ENCODE assay signal across 27 cellular contexts in the genomic region with DNA sequence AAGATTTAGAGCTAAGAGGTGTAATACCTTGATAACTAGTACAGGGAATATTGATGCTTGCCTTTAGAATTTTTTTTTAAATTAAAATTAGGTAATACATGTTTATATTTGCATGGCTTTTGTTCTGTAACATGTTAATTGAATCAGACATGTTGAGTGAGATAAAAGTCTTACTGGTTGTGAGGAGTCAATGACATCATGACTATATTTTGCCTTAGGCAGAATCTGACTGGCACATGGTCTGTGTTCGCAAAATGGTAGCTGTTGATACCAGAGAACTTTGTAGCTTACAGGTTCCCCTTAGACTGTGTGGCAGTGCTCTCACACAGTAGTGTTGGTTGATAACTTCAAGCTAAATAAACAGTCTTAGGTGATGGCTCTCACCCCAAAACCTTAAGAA.
A peak's percentile ranks its signal among the peaks of the same experiment; 100 is the strongest.
DNase-seq lines count a peak whose midpoint lies in the region; ATAC-seq and TF ChIP-seq lines count a peak whose summit lies in the region.
"Had no signal": no experiment of that assay in that cellular context is flagged by ENCODE, and none has a peak within 500 bp of the region (broad histone marks: within the 10 kb centered on the region; RNA-seq: fewer than 3 reads in every experiment).

No MANE protein-coding gene starts in this region.

- TF ChIP-seq CTCF in left ventricle myocardium inferior (IDR thresholded peaks at IDR 0.05; ENCODE audit: borderline replicate concordance) (no peak), epithelial cell of esophagus (IDR thresholded peaks at IDR 0.05; ENCODE audit: insufficient read depth, low read depth, low read length, missing control alignments) (no peak), GM13976 (IDR thresholded peaks at IDR 0.05; ENCODE audit: borderline replicate concordance, control extremely low read depth, extremely low read depth, insufficient read depth, missing control alignments) (no peak)

- no peak for ATAC-seq in right cardiac atrium
- ATAC-seq: CD8-positive, alpha-beta T cell; GM12878 had no signal

- H3K36me3 ChIP-seq in left ventricle myocardium inferior = no peaks in the 10 kb centered on the region
- H3K36me3 ChIP-seq: MG63 had no signal

- intact Hi-C loops in left ventricle myocardium inferior (cut with micrococcal nuclease) = no loop called here
- intact Hi-C loops in right cardiac atrium (cut with DNase I) = no loop called here

- in situ Hi-C loops in GM13976 (cut with MboI; ENCODE audit: low sequenced_read_pairs, unreplicated experiment) = no loop called here

- H3K4me3 ChIP-seq in left ventricle myocardium inferior (no peak overlapping the region), right cardiac atrium (ENCODE audit: low read length) (no peak overlapping the region), epithelial cell of esophagus (ENCODE audit: low read length) (no peak overlapping the region)
- H3K4me3 ChIP-seq: GM12878, GM23338, MG63, PC-9 had no signal

- H3K27me3 ChIP-seq in left ventricle myocardium inferior (ENCODE audit: low read depth) (no peaks in the 10 kb centered on the region), right cardiac atrium (ENCODE audit: control insufficient read depth, insufficient read depth) (no peaks in the 10 kb centered on the region)
- H3K27me3 ChIP-seq: MG63 had no signal

- H3K9me3 ChIP-seq in left ventricle myocardium inferior (replicated peaks) (no peaks in the 10 kb centered on the region), right cardiac atrium (ENCODE audit: control insufficient read depth, low read length) (no peaks in the 10 kb centered on the region)
- H3K9me3 ChIP-seq: Caco-2, MG63 had no signal

- H3K4me1 ChIP-seq in left ventricle myocardium inferior (peaks cover 74% of the 10 kb centered on the region), right cardiac atrium (ENCODE audit: control insufficient read depth, insufficient read depth, low read length) (peaks cover 4% of the 10 kb centered on the region)

- WGBS in right cardiac atrium = 97% methylated on average over 1 of the region's 1 CpG

- H3K27ac ChIP-seq in left ventricle myocardium inferior (replicated peaks) (peak overlapping the region; percentile 33), right cardiac atrium (ENCODE audit: low read length) (no peak overlapping the region)
- H3K27ac ChIP-seq: PC-9 had no signal

- DNase-seq in left ventricle myocardium inferior (no peak), right cardiac atrium (no peak), NCI-H69 (lab: John Stamatoyannopoulos, UW) (peak; percentile 34), epithelial cell of esophagus (ENCODE audit: low read depth) (peak; percentile 21), GM13976 (ENCODE audit: low spot score) (no peak), NCI-H1417 treated with DMSO at 0.1 percent for 48 hours (lab: John Stamatoyannopoulos, UW) (no peak)
- no peak for DNase-seq in activated naive CD4-positive, alpha-beta T cell treated with Interleukin-2 at 50 U/mL for 16 hours
- DNase-seq: AML-193; C1 segment of cervical spinal cord; Caco-2; CD8-positive, alpha-beta T cell; GDM1; HFFc6; IMR-90; KG1; MG63; NCI-H1105 treated with DMSO at 0.1 percent for 48 hours; NCI-H187 treated with DMSO at 0.1 percent for 48 hours; NCI-H2171 treated with DMSO at 0.1 percent for 48 hours; NCI-H524; NCI-H774; NK-92 treated with Interleukin-12 subunit alpha and Interleukin-12 subunit beta, amount 100 ng/mL, for 24 hours; PC-9; Right ventricle myocardium superior; RPMI8226 had no signal

Comparison
In these comparisons a context has a peak if more than half of its experiments do, and no peak if none do; other contexts are left out.
1. DNase-seq: peak in NCI-H69 (single experiment) and epithelial cell of esophagus (single experiment); none in left ventricle myocardium inferior (single experiment), right cardiac atrium (0 of 3), GM13976 (single experiment), activated naive CD4-positive, alpha-beta T cell treated with Interleukin-2 at 50 U/mL for 16 hours (single experiment) and NCI-H1417 treated with DMSO at 0.1 percent for 48 hours (single experiment).